Comparison of ENCODE assay signal across 18 cellular contexts in the genomic region with DNA sequence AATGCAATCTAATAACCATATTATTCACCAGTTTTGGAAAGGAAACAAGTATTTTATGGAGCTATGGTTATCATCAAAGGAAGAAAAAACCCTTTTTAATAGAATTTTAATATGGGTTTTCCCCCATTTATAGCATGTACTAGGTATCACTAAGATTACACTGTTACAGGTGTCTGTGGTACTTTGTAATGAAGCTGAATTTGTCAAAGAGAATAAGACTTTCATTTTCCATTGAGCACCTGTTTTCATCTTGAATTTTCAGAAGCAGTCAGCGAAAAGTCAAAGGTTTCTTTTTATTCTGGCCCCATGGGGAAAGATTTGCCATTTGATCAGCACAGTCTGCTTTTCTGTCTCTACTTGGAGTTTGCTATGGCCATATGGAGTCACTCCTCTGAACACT.
DNase-seq lines count a peak whose midpoint lies in the region; ATAC-seq, FAIRE-seq and TF ChIP-seq lines count a peak whose summit lies in the region.
"Had no signal": no experiment of that assay in that cellular context is flagged by ENCODE, and none has a peak within 500 bp of the region (broad histone marks: within the 10 kb centered on the region; RNA-seq: fewer than 3 reads in every experiment).

No MANE protein-coding gene starts in this region.

- H3K4me1 Mint-ChIP-seq in CD8-positive, alpha-beta T cell (ENCODE audit: low read depth): no peaks in the 10 kb centered on the region

- H3K27me3 ChIP-seq in KMS-11 (ENCODE audit: insufficient read depth, low read depth) (no peaks in the 10 kb centered on the region), OCI-LY3 (ENCODE audit: low read depth, low read length) (no peaks in the 10 kb centered on the region)
- no peaks in the 10 kb centered on the region for H3K27me3 ChIP-seq in CD8-positive, alpha-beta T cell (ENCODE audit: insufficient read depth, low read length)

- no peaks in the 10 kb centered on the region for H3K9me3 ChIP-seq in OCI-LY3 (ENCODE audit: insufficient read depth, low read length)
- H3K9me3 ChIP-seq in CD8-positive, alpha-beta T cell (ENCODE audit: low read length): no peaks in the 10 kb centered on the region
- H3K9me3 ChIP-seq: Caco-2 had no signal

- H3K4me1 ChIP-seq in KMS-11 (ENCODE audit: low read depth, poor library complexity, severe bottlenecking): peaks cover 36% of the 10 kb centered on the region
- peaks cover 14% of the 10 kb centered on the region for H3K4me1 ChIP-seq in OCI-LY3 (ENCODE audit: low read length)
- H3K4me1 ChIP-seq in CD8-positive, alpha-beta T cell (ENCODE audit: insufficient read depth, low read length): no peaks in the 10 kb centered on the region
- H3K4me1 ChIP-seq: Caco-2 had no signal

- peak overlapping the region; percentile 66 for H3K4me2 ChIP-seq in KMS-11
- peak overlapping the region; percentile 17; the same call in 1 of the 2 replicates for H3K4me2 ChIP-seq in OCI-LY3 (ENCODE audit: low read length)

- H3K4me3 Mint-ChIP-seq in CD8-positive, alpha-beta T cell: no peak overlapping the region
- H3K4me3 Mint-ChIP-seq: CD4-positive, alpha-beta memory T cell; H9 had no signal

- ATAC-seq in CD8-positive, alpha-beta T cell: no peak
- ATAC-seq: HCT116 had no signal

- H3K27ac Mint-ChIP-seq in CD8-positive, alpha-beta T cell: no peak overlapping the region
- H3K27ac Mint-ChIP-seq: CD4-positive, alpha-beta memory T cell; H9 had no signal

- TF ChIP-seq CTCF in KMS-11 (conservative IDR thresholded peaks at IDR 0.05; ENCODE audit: low read depth, low read length) (no peak), OCI-LY3 (IDR thresholded peaks at IDR 0.05; ENCODE audit: low read depth, low read length) (no peak)
- no peak for TF ChIP-seq CTCF in CD8-positive, alpha-beta T cell (IDR thresholded peaks at IDR 0.05)

- TF ChIP-seq POLR2A in H54 (IDR thresholded peaks at IDR 0.05; ENCODE audit: low read depth, low read length): no peak

- peak; percentile 43 for FAIRE-seq in H54 (lab: Jason Lieb, UNC)
- FAIRE-seq: G401.6, GM12892, H1 had no signal

- H3K9me3 Mint-ChIP-seq in CD8-positive, alpha-beta T cell: no peaks in the 10 kb centered on the region
- H3K9me3 Mint-ChIP-seq: CD4-positive, alpha-beta memory T cell; H9 had no signal

- H2AFZ ChIP-seq in KMS-11 (ENCODE audit: low read depth): no peak overlapping the region
- no peak overlapping the region for H2AFZ ChIP-seq in OCI-LY3 (ENCODE audit: low read depth, low read length)
- H2AFZ ChIP-seq: GM23248 had no signal

- DNase-seq in H54 (ENCODE audit: insufficient read length, low spot score): no peak
- peak; percentile 87 for DNase-seq in NCI-H2171 treated with DMSO at 0.1 percent for 48 hours (lab: John Stamatoyannopoulos, UW)
- DNase-seq in CD8-positive, alpha-beta T cell: no peak
- no peak for DNase-seq in nucleus accumbens (lab: John Stamatoyannopoulos, UW)
- no peak for DNase-seq in activated naive CD4-positive, alpha-beta T cell treated with anti-CD3 and anti-CD28 coated beads, Interleukin-2, amount 50 U/mL, for 16 hours
- DNase-seq: C1 segment of cervical spinal cord; Caco-2; CD4-positive, alpha-beta memory T cell; DMS153; DND-41; GM23248; H9 had no signal

- no peaks in the 10 kb centered on the region for H3K27me3 Mint-ChIP-seq in CD8-positive, alpha-beta T cell (ENCODE audit: low read depth)

- H3K79me2 ChIP-seq in KMS-11 (ENCODE audit: insufficient read depth, low read depth) (no peaks in the 10 kb centered on the region), OCI-LY3 (ENCODE audit: low read length) (no peaks in the 10 kb centered on the region)

- CTCF ChIA-PET in CD8-positive, alpha-beta T cell (lab: Charles Lee): no interaction called here

- H3K27ac ChIP-seq in KMS-11 (peak overlapping the region; percentile 35; the same call in 1 of the 2 replicates), OCI-LY3 (ENCODE audit: low read length) (no peak overlapping the region)
- H3K27ac ChIP-seq in CD8-positive, alpha-beta T cell (ENCODE audit: low read depth, low read length): no peak overlapping the region
- H3K27ac ChIP-seq: GM23248 had no signal

- intact Hi-C loops in CD8-positive, alpha-beta T cell (cut with DNase I, micrococcal nuclease): no loop called here

- POLR2A ChIA-PET in CD8-positive, alpha-beta T cell (lab: Charles Lee): no interaction called here

- H4K20me1 ChIP-seq in KMS-11 (ENCODE audit: insufficient read depth): no peaks in the 10 kb centered on the region
- H4K20me1 ChIP-seq in OCI-LY3 (ENCODE audit: insufficient read depth, low read length): no peaks in the 10 kb centered on the region

- H3K9ac ChIP-seq in KMS-11 (no peak overlapping the region), OCI-LY3 (ENCODE audit: low read length) (no peak overlapping the region)
- H3K9ac ChIP-seq: GM23248 had no signal

- H3K36me3 ChIP-seq in KMS-11 (ENCODE audit: insufficient read depth) (no peaks in the 10 kb centered on the region), OCI-LY3 (replicated peaks; ENCODE audit: low read depth, low read length) (no peaks in the 10 kb centered on the region)
- H3K36me3 ChIP-seq in CD8-positive, alpha-beta T cell (ENCODE audit: insufficient read depth, low read length): no peaks in the 10 kb centered on the region

- H3K36me3 Mint-ChIP-seq in CD8-positive, alpha-beta T cell: no peaks in the 10 kb centered on the region
- H3K36me3 Mint-ChIP-seq: CD4-positive, alpha-beta memory T cell had no signal

- no peak overlapping the region for H3K4me3 ChIP-seq in KMS-11 (IDR thresholded peaks at IDR 0.05; ENCODE audit: insufficient read depth, low read depth, low read length)
- no peak overlapping the region for H3K4me3 ChIP-seq in OCI-LY3 (ENCODE audit: low read length)
- H3K4me3 ChIP-seq in CD8-positive, alpha-beta T cell (ENCODE audit: low read depth, low read length): no peak overlapping the region
- H3K4me3 ChIP-seq: GM23248 had no signal
